In the genomic region with DNA sequence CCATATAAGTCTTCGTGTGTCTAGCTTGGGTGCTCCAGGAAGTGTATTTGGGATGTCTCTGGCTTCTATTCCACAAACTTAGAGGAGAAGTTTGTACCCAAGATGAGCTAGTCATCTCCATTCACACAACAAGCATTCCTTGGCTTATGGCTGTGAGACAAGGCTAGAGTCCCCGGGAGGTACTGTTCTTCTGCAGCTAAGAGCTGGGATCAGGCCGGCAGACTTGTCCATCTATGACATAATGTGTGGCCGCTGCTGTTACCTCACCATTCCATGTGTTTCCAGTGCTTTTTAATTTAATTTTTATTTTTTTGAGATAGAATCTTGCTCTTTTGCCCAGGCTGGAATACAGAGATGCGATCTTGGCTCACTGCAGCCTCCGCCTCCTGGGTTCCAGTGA, we compare ENCODE assay signal across 2 cellular contexts.
TF ChIP-seq lines count a peak whose summit lies in the region.

No MANE protein-coding gene starts in this region.

TF ChIP-seq in GM23338, 12 proteins besides CTCF, POLR2A, EP300 and RAD21 (continues in another document):
- TF ChIP-seq, protein P1, sequence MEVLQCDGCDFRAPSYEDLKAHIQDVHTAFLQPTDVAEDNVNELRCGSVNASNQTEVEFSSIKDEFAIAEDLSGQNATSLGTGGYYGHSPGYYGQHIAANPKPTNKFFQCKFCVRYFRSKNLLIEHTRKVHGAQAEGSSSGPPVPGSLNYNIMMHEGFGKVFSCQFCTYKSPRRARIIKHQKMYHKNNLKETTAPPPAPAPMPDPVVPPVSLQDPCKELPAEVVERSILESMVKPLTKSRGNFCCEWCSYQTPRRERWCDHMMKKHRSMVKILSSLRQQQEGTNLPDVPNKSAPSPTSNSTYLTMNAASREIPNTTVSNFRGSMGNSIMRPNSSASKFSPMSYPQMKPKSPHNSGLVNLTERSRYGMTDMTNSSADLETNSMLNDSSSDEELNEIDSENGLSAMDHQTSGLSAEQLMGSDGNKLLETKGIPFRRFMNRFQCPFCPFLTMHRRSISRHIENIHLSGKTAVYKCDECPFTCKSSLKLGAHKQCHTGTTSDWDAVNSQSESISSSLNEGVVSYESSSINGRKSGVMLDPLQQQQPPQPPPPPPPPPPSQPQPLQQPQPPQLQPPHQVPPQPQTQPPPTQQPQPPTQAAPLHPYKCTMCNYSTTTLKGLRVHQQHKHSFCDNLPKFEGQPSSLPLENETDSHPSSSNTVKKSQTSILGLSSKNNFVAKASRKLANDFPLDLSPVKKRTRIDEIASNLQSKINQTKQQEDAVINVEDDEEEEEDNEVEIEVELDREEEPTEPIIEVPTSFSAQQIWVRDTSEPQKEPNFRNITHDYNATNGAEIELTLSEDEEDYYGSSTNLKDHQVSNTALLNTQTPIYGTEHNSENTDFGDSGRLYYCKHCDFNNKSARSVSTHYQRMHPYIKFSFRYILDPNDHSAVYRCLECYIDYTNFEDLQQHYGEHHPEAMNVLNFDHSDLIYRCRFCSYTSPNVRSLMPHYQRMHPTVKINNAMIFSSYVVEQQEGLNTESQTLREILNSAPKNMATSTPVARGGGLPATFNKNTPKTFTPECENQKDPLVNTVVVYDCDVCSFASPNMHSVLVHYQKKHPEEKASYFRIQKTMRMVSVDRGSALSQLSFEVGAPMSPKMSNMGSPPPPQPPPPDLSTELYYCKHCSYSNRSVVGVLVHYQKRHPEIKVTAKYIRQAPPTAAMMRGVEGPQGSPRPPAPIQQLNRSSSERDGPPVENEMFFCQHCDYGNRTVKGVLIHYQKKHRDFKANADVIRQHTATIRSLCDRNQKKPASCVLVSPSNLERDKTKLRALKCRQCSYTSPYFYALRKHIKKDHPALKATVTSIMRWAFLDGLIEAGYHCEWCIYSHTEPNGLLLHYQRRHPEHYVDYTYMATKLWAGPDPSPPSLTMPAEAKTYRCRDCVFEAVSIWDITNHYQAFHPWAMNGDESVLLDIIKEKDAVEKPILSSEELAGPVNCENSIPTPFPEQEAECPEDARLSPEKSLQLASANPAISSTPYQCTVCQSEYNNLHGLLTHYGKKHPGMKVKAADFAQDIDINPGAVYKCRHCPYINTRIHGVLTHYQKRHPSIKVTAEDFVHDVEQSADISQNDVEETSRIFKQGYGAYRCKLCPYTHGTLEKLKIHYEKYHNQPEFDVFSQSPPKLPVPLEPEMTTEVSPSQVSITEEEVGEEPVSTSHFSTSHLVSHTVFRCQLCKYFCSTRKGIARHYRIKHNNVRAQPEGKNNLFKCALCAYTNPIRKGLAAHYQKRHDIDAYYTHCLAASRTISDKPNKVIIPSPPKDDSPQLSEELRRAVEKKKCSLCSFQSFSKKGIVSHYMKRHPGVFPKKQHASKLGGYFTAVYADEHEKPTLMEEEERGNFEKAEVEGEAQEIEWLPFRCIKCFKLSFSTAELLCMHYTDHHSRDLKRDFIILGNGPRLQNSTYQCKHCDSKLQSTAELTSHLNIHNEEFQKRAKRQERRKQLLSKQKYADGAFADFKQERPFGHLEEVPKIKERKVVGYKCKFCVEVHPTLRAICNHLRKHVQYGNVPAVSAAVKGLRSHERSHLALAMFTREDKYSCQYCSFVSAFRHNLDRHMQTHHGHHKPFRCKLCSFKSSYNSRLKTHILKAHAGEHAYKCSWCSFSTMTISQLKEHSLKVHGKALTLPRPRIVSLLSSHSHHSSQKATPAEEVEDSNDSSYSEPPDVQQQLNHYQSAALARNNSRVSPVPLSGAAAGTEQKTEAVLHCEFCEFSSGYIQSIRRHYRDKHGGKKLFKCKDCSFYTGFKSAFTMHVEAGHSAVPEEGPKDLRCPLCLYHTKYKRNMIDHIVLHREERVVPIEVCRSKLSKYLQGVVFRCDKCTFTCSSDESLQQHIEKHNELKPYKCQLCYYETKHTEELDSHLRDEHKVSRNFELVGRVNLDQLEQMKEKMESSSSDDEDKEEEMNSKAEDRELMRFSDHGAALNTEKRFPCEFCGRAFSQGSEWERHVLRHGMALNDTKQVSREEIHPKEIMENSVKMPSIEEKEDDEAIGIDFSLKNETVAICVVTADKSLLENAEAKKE (CRISPR knock-in tag; IDR thresholded peaks at IDR 0.05): no peak
- no peak for TF ChIP-seq JUNB (IDR thresholded peaks at IDR 0.05; ENCODE audit: unreplicated experiment)
- TF ChIP-seq, protein P2, sequence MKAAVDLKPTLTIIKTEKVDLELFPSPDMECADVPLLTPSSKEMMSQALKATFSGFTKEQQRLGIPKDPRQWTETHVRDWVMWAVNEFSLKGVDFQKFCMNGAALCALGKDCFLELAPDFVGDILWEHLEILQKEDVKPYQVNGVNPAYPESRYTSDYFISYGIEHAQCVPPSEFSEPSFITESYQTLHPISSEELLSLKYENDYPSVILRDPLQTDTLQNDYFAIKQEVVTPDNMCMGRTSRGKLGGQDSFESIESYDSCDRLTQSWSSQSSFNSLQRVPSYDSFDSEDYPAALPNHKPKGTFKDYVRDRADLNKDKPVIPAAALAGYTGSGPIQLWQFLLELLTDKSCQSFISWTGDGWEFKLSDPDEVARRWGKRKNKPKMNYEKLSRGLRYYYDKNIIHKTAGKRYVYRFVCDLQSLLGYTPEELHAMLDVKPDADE (IDR thresholded peaks at IDR 0.05): no peak
- TF ChIP-seq ZNF331 (CRISPR knock-in tag; IDR thresholded peaks at IDR 0.05; ENCODE audit: low read depth): no peak
- TF ChIP-seq STAT1 (IDR thresholded peaks at IDR 0.05; ENCODE audit: unreplicated experiment): no peak
- no peak for TF ChIP-seq POLR2AphosphoS5 (IDR thresholded peaks at IDR 0.05; ENCODE audit: low read depth)
- no peak for TF ChIP-seq EZH2 (IDR thresholded peaks at IDR 0.05; ENCODE audit: low read depth, unreplicated experiment)
- no peak for TF ChIP-seq EZH2phosphoT487 (IDR thresholded peaks at IDR 0.05; ENCODE audit: unreplicated experiment)
- no peak for TF ChIP-seq ZNF114 (CRISPR knock-in tag; IDR thresholded peaks at IDR 0.05)
- no peak for TF ChIP-seq NANOG (IDR thresholded peaks at IDR 0.05; ENCODE audit: borderline replicate concordance)

TF ChIP-seq in endothelial cell of umbilical vein, 7 proteins besides CTCF, POLR2A, EP300 and RAD21:
- no peak for TF ChIP-seq MYC (IDR thresholded peaks at IDR 0.05; ENCODE audit: low read depth, low read length)
- TF ChIP-seq, protein P3, sequence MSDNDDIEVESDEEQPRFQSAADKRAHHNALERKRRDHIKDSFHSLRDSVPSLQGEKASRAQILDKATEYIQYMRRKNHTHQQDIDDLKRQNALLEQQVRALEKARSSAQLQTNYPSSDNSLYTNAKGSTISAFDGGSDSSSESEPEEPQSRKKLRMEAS (IDR thresholded peaks at IDR 0.05; ENCODE audit: insufficient read depth, insufficient read length): no peak
